ENCODE assay signal across 8 cellular contexts in the genomic region with DNA sequence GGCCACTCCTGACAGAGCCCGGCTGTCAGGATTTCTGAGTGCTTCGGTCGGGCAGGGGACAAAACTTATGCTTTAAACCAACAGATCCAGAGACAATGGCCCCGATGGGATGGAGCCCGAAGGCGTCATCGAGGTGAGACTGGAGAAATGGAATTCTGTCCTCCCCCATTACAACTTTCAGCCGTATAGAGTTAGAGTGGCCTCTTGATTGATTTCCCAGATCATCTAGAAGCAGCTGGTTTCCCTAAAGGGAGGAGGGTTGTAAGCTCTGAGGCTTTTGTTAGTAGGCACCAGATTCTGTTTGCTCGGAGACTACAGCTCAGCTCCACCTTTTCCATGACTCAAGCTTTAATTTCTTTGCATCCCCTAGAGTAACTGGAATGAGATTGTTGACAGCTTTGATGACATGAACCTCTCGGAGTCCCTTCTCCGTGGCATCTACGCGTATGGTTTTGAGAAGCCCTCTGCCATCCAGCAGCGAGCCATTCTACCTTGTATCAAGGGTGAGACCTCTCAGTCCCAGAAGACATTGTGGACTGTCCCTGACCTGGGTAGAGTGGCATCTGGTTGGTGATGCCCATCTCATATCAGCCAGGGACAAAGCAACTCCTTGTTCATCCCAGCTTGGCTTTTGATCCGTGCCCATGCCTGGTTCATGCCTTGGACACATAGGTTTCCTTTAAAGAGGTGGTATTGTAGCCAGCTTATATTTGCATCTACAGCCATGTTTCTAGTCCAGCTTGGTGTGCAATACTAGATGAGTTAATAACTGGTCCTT. TPM values are rescaled to one million over a fixed set of nuclear protein-coding genes. Genes with fewer than 3 reads are reported as not detected.
DNase-seq lines count a peak whose midpoint lies in the region; ATAC-seq and TF ChIP-seq lines count a peak whose summit lies in the region.

No MANE protein-coding gene starts in this region.

- no peaks in the 10 kb centered on the region for H3K9me3 Mint-ChIP-seq in IgD-negative memory B cell

- H3K9ac ChIP-seq in muscle layer of colon (ENCODE audit: low read length): peak overlapping the region; percentile 21

- H3K27ac ChIP-seq in muscle layer of colon (ENCODE audit: low read depth, low read length): peak overlapping the region; percentile 88

- H3K27ac Mint-ChIP-seq in IgD-negative memory B cell: peak overlapping the region; percentile 93 to 99 (median 96)

- ATAC-seq in HG03565 (IDR thresholded peaks at IDR 0.05; ENCODE audit: unreplicated experiment): no peak

- H3K27me3 Mint-ChIP-seq in IgD-negative memory B cell: no peaks in the 10 kb centered on the region

- peaks cover 25% of the 10 kb centered on the region for H3K4me1 ChIP-seq in muscle layer of colon (ENCODE audit: insufficient read depth, low read length)

- H3K36me3 ChIP-seq in muscle layer of colon (ENCODE audit: insufficient read depth, low read length): peaks cover 72% of the 10 kb centered on the region

- TF ChIP-seq CTCF in AG09309 (IDR thresholded peaks at IDR 0.05; ENCODE audit: control insufficient read depth, insufficient read depth, low read depth, low read length, missing control alignments): no peak
- no peak for TF ChIP-seq CTCF in cardiac fibroblast (IDR thresholded peaks at IDR 0.05; ENCODE audit: low read depth, low read length)

- peak overlapping the region; percentile 93 to 100 (median 98) for H3K4me3 Mint-ChIP-seq in IgD-negative memory B cell

- DNase-seq in AG09309 (ENCODE audit: low read depth): no peak
- DNase-seq in cardiac fibroblast (ENCODE audit: low read depth in 2 of 2): peak in 1 of 2 donors; percentile 35
- DNase-seq in stimulated activated naive CD4-positive, alpha-beta T cell (lab: John Stamatoyannopoulos, UW): no peak
- no peak for DNase-seq in H4 (ENCODE audit: low spot score)
- no peak for DNase-seq in NCI-H524 (lab: John Stamatoyannopoulos, UW)

- H3K27me3 ChIP-seq in muscle layer of colon (ENCODE audit: control insufficient read depth in 1 of 2, insufficient read depth in 2 of 2, low read length in 2 of 2): no peaks in the 10 kb centered on the region

- H3K9me3 ChIP-seq in muscle layer of colon (ENCODE audit: low read length): no peaks in the 10 kb centered on the region

- peaks cover 7% of the 10 kb centered on the region for H3K36me3 Mint-ChIP-seq in IgD-negative memory B cell

- peaks cover 31 to 40% (median 37%) of the 10 kb centered on the region in 3 donors for H3K4me1 Mint-ChIP-seq in IgD-negative memory B cell

- peak overlapping the region; percentile 75 for H3K4me3 ChIP-seq in AG09309 (ENCODE audit: control insufficient read depth, low read depth, low read length)
- peak overlapping the region; percentile 98 to 99 for H3K4me3 ChIP-seq in cardiac fibroblast (replicated peaks in 1 of 2; ENCODE audit: low read depth in 2 of 2, low read length in 2 of 2)
- H3K4me3 ChIP-seq in muscle layer of colon (ENCODE audit: low read depth in 1 of 2, low read length in 2 of 2): peak overlapping the region; percentile 83 to 85

RNA-seq across cellular contexts. Expression of gene CD68, which starts 5.1 kb away (rescaled TPM):
- polyA plus RNA-seq in IgD-negative memory B cell: 26.9 TPM
- total RNA-seq in H4 (2014; rRNA removed; shearing (Covaris generic)): 19.9 and 21.6 TPM in 2 replicates

RNA-seq across cellular contexts. Expression of gene MPDU1, which starts 9.3 kb away (rescaled TPM):
- 37.9 TPM for polyA plus RNA-seq in IgD-negative memory B cell
- total RNA-seq in H4 (2014; rRNA removed; shearing (Covaris generic)): 146 and 193 TPM in 2 replicates

RNA-seq across cellular contexts. Expression of gene SENP3, which starts 12.6 kb away (rescaled TPM):
- polyA plus RNA-seq in IgD-negative memory B cell: 19.0 TPM
- 59.5 and 61.3 TPM in 2 replicates for total RNA-seq in H4 (2014; rRNA removed; shearing (Covaris generic))

RNA-seq across cellular contexts. Expression of gene SOX15, which starts 15.5 kb away (rescaled TPM):
- polyA plus RNA-seq in IgD-negative memory B cell: not detected
- total RNA-seq in H4 (2014; rRNA removed; shearing (Covaris generic)): not detected in 2 replicates

RNA-seq across cellular contexts. Expression of gene TNFSF13, which starts 15.8 kb away (rescaled TPM):
- polyA plus RNA-seq in IgD-negative memory B cell: 5.1 TPM
- total RNA-seq in H4 (2014; rRNA removed; shearing (Covaris generic)): 0.43 TPM in 1 of 2 replicates, not detected in the other
